1 cellular context compared by ENCODE assay signal in the genomic region with DNA sequence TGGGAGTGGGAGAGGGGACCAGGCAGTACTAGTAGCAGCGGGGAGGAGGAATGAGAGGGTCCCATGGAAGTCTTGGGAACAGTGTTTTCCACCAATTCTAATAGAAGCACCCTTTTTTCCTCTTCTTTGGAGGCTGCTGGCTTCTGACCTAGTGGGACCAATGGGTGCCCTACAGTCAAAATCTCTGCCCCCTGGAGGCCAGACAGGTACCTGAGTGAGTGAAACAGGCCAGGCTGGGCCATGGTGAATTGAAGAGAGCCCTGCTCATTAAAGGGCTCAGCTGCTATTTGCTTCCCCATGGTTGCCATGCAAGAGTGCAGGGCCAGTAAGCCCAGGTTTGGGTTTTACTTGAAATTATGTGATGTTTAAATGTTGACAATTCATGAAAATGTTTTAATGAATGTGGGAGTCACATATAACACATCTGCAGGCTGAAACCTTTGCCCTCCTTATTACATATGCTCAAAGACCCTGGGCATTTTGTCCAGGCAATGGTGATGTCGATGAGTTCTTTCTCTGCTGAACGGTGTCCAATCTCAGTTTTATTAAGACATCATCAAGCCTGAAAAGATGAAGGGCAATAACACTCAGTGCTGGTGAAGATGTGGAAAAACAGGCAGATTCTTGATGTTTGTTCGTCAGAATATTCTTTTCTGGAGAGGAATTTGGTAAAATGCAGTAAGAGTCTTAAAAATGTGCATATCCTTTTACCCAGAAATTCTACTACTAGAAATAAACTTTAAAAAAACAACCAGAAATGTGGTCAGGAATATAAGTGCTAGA.
TF ChIP-seq lines count a peak whose summit lies in the region.

No MANE protein-coding gene starts in this region.

TF ChIP-seq in HCT116, 20 proteins besides CTCF, POLR2A, EP300 and RAD21:
- TF ChIP-seq POLR2AphosphoS5 (IDR thresholded peaks at IDR 0.05; ENCODE audit: low read depth, low read length) = no peak
- TF ChIP-seq CBX3 (IDR thresholded peaks at IDR 0.05; ENCODE audit: low read depth) = no peak
- TF ChIP-seq ELF1 (IDR thresholded peaks at IDR 0.05; ENCODE audit: borderline replicate concordance, low read depth) = no peak
- TF ChIP-seq JUND (IDR thresholded peaks at IDR 0.05) = no peak
- no peak for TF ChIP-seq SP1 (IDR thresholded peaks at IDR 0.05; ENCODE audit: low read depth)
- no peak for TF ChIP-seq SRF (IDR thresholded peaks at IDR 0.05; ENCODE audit: low read depth)
- no peak for TF ChIP-seq TCF7L2 (IDR thresholded peaks at IDR 0.05; ENCODE audit: borderline replicate concordance, extremely low read depth, insufficient read depth, insufficient read length)
- no peak for TF ChIP-seq ZFX (IDR thresholded peaks at IDR 0.05)
